In the genomic region with DNA sequence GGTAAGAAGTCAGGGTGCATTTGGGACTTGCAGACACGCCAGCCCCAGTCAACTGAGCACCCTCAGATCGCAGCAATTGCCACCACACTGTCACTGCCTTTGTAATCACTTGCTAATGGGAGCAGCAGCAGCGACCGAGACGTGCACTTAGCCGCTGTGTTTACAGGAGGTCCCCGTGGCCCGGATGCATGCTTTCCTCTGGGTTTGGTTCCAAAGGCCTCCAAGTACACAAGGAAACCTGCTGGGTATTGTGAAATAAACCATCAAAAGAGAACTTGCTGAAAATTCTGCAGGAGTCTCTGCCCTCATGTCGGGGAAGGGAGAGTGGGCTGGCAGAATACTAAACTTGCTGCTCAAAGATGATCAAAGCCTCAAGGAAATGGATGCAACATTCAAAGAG, we compare ENCODE assay signal across 1 cellular context.
TF ChIP-seq lines count a peak whose summit lies in the region.

No MANE protein-coding gene starts in this region.

TF ChIP-seq in HepG2, 621 proteins besides CTCF, POLR2A, EP300 and RAD21 (continued from another document and continues in another):
- TF ChIP-seq, protein P1, sequence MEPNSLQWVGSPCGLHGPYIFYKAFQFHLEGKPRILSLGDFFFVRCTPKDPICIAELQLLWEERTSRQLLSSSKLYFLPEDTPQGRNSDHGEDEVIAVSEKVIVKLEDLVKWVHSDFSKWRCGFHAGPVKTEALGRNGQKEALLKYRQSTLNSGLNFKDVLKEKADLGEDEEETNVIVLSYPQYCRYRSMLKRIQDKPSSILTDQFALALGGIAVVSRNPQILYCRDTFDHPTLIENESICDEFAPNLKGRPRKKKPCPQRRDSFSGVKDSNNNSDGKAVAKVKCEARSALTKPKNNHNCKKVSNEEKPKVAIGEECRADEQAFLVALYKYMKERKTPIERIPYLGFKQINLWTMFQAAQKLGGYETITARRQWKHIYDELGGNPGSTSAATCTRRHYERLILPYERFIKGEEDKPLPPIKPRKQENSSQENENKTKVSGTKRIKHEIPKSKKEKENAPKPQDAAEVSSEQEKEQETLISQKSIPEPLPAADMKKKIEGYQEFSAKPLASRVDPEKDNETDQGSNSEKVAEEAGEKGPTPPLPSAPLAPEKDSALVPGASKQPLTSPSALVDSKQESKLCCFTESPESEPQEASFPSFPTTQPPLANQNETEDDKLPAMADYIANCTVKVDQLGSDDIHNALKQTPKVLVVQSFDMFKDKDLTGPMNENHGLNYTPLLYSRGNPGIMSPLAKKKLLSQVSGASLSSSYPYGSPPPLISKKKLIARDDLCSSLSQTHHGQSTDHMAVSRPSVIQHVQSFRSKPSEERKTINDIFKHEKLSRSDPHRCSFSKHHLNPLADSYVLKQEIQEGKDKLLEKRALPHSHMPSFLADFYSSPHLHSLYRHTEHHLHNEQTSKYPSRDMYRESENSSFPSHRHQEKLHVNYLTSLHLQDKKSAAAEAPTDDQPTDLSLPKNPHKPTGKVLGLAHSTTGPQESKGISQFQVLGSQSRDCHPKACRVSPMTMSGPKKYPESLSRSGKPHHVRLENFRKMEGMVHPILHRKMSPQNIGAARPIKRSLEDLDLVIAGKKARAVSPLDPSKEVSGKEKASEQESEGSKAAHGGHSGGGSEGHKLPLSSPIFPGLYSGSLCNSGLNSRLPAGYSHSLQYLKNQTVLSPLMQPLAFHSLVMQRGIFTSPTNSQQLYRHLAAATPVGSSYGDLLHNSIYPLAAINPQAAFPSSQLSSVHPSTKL (CRISPR knock-in tag; IDR thresholded peaks at IDR 0.05): peak; percentile 71
- TF ChIP-seq ZNF430 (CRISPR knock-in tag; IDR thresholded peaks at IDR 0.05) (peak; percentile 50; the same call in 1 of the 2 replicates), HDAC1 (CRISPR knock-in tag; IDR thresholded peaks at IDR 0.05) (peak; percentile 73), YEATS2 (CRISPR knock-in tag; IDR thresholded peaks at IDR 0.05; ENCODE audit: borderline replicate concordance) (peak; percentile 40; the same call in 1 of the 2 replicates), KMT2A (CRISPR knock-in tag; IDR thresholded peaks at IDR 0.05) (peak; percentile 54; the same call in 1 of the 2 replicates), ZNF264 (CRISPR knock-in tag; IDR thresholded peaks at IDR 0.05) (peak; percentile 83; the same call in 1 of the 2 replicates), ZNF557 (CRISPR knock-in tag; IDR thresholded peaks at IDR 0.05) (peak; percentile 74; the same call in 1 of the 2 replicates), MEIS2 (CRISPR knock-in tag; IDR thresholded peaks at IDR 0.05) (peak; percentile 67; the same call in 1 of the 2 replicates), ZBTB38 (CRISPR knock-in tag; IDR thresholded peaks at IDR 0.05) (peak; percentile 79), ZNF501 (CRISPR knock-in tag; IDR thresholded peaks at IDR 0.05) (0 out of 2 replicates have a peak, but pooled peaks have one; percentile 54), CEBPB (IDR thresholded peaks at IDR 0.05; ENCODE audit: borderline replicate concordance, low read depth, low read length) (peak; percentile 93), ZNF33A (CRISPR knock-in tag; IDR thresholded peaks at IDR 0.05; ENCODE audit: borderline replicate concordance) (no peak), TARDBP (CRISPR knock-in tag; IDR thresholded peaks at IDR 0.05) (peak; percentile 19; the same call in 1 of the 2 replicates), ZNF629 (CRISPR knock-in tag; conservative IDR thresholded peaks at IDR 0.05) (peak; percentile 29; the same call in 1 of the 2 replicates), MTF2 (CRISPR knock-in tag; IDR thresholded peaks at IDR 0.05; ENCODE audit: borderline replicate concordance) (0 out of 2 replicates have a peak, but pooled peaks have one; percentile 39), ZNF124 (CRISPR knock-in tag; IDR thresholded peaks at IDR 0.05) (peak; percentile 59; the same call in 1 of the 2 replicates), MXI1 (IDR thresholded peaks at IDR 0.05; ENCODE audit: borderline replicate concordance, low read depth, low read length) (peak; percentile 27; the same call in 1 of the 3 replicates), CEBPG (CRISPR knock-in tag; IDR thresholded peaks at IDR 0.05) (peak; percentile 86), FOXJ3 (CRISPR knock-in tag; IDR thresholded peaks at IDR 0.05; ENCODE audit: borderline replicate concordance) (peak; percentile 82; the same call in 1 of the 2 replicates), RBAK (CRISPR knock-in tag; IDR thresholded peaks at IDR 0.05) (no peak), RARA (CRISPR knock-in tag; IDR thresholded peaks at IDR 0.05) (peak; percentile 65)
- TF ChIP-seq, protein P2, sequence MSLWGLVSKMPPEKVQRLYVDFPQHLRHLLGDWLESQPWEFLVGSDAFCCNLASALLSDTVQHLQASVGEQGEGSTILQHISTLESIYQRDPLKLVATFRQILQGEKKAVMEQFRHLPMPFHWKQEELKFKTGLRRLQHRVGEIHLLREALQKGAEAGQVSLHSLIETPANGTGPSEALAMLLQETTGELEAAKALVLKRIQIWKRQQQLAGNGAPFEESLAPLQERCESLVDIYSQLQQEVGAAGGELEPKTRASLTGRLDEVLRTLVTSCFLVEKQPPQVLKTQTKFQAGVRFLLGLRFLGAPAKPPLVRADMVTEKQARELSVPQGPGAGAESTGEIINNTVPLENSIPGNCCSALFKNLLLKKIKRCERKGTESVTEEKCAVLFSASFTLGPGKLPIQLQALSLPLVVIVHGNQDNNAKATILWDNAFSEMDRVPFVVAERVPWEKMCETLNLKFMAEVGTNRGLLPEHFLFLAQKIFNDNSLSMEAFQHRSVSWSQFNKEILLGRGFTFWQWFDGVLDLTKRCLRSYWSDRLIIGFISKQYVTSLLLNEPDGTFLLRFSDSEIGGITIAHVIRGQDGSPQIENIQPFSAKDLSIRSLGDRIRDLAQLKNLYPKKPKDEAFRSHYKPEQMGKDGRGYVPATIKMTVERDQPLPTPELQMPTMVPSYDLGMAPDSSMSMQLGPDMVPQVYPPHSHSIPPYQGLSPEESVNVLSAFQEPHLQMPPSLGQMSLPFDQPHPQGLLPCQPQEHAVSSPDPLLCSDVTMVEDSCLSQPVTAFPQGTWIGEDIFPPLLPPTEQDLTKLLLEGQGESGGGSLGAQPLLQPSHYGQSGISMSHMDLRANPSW (CRISPR knock-in tag; IDR thresholded peaks at IDR 0.05; ENCODE audit: borderline replicate concordance): 0 out of 2 replicates have a peak, but pooled peaks have one; percentile 48
- TF ChIP-seq, protein P3, sequence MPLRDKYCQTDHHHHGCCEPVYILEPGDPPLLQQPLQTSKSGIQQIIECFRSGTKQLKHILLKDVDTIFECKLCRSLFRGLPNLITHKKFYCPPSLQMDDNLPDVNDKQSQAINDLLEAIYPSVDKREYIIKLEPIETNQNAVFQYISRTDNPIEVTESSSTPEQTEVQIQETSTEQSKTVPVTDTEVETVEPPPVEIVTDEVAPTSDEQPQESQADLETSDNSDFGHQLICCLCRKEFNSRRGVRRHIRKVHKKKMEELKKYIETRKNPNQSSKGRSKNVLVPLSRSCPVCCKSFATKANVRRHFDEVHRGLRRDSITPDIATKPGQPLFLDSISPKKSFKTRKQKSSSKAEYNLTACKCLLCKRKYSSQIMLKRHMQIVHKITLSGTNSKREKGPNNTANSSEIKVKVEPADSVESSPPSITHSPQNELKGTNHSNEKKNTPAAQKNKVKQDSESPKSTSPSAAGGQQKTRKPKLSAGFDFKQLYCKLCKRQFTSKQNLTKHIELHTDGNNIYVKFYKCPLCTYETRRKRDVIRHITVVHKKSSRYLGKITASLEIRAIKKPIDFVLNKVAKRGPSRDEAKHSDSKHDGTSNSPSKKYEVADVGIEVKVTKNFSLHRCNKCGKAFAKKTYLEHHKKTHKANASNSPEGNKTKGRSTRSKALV (CRISPR knock-in tag; IDR thresholded peaks at IDR 0.05): peak; percentile 69; the same call in 1 of the 2 replicates
- TF ChIP-seq, protein P4, sequence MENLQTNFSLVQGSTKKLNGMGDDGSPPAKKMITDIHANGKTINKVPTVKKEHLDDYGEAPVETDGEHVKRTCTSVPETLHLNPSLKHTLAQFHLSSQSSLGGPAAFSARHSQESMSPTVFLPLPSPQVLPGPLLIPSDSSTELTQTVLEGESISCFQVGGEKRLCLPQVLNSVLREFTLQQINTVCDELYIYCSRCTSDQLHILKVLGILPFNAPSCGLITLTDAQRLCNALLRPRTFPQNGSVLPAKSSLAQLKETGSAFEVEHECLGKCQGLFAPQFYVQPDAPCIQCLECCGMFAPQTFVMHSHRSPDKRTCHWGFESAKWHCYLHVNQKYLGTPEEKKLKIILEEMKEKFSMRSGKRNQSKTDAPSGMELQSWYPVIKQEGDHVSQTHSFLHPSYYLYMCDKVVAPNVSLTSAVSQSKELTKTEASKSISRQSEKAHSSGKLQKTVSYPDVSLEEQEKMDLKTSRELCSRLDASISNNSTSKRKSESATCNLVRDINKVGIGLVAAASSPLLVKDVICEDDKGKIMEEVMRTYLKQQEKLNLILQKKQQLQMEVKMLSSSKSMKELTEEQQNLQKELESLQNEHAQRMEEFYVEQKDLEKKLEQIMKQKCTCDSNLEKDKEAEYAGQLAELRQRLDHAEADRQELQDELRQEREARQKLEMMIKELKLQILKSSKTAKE (CRISPR knock-in tag; IDR thresholded peaks at IDR 0.05; ENCODE audit: borderline replicate concordance): peak; percentile 34; the same call in 1 of the 2 replicates
- TF ChIP-seq, protein P5, sequence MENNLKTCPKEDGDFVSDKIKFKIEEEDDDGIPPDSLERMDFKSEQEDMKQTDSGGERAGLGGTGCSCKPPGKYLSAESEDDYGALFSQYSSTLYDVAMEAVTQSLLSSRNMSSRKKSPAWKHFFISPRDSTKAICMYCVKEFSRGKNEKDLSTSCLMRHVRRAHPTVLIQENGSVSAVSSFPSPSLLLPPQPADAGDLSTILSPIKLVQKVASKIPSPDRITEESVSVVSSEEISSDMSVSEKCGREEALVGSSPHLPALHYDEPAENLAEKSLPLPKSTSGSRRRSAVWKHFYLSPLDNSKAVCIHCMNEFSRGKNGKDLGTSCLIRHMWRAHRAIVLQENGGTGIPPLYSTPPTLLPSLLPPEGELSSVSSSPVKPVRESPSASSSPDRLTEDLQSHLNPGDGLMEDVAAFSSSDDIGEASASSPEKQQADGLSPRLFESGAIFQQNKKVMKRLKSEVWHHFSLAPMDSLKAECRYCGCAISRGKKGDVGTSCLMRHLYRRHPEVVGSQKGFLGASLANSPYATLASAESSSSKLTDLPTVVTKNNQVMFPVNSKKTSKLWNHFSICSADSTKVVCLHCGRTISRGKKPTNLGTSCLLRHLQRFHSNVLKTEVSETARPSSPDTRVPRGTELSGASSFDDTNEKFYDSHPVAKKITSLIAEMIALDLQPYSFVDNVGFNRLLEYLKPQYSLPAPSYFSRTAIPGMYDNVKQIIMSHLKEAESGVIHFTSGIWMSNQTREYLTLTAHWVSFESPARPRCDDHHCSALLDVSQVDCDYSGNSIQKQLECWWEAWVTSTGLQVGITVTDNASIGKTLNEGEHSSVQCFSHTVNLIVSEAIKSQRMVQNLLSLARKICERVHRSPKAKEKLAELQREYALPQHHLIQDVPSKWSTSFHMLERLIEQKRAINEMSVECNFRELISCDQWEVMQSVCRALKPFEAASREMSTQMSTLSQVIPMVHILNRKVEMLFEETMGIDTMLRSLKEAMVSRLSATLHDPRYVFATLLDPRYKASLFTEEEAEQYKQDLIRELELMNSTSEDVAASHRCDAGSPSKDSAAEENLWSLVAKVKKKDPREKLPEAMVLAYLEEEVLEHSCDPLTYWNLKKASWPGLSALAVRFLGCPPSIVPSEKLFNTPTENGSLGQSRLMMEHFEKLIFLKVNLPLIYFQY (CRISPR knock-in tag; IDR thresholded peaks at IDR 0.05; ENCODE audit: borderline replicate concordance): peak; percentile 90; the same call in 1 of the 2 replicates
- TF ChIP-seq, protein P6, sequence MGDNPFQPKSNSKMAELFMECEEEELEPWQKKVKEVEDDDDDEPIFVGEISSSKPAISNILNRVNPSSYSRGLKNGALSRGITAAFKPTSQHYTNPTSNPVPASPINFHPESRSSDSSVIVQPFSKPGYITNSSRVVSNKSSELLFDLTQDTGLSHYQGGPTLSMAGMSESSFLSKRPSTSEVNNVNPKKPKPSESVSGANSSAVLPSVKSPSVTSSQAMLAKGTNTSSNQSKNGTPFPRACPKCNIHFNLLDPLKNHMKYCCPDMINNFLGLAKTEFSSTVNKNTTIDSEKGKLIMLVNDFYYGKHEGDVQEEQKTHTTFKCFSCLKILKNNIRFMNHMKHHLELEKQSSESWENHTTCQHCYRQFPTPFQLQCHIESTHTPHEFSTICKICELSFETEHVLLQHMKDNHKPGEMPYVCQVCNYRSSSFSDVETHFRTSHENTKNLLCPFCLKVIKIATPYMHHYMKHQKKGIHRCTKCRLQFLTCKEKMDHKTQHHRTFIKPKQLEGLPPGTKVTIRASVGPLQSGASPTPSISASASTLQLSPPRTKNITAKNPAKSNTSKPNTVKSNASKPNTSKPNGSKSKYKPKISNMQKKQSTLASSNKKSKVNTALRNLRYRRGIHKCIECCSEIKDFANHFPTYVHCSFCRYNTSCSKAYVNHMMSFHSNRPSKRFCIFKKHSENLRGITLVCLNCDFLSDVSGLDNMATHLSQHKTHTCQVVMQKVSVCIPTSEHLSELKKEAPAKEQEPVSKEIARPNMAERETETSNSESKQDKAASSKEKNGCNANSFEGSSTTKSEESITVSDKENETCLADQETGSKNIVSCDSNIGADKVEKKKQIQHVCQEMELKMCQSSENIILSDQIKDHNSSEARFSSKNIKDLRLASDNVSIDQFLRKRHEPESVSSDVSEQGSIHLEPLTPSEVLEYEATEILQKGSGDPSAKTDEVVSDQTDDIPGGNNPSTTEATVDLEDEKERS (CRISPR knock-in tag; IDR thresholded peaks at IDR 0.05): 0 out of 2 replicates have a peak, but pooled peaks have one; percentile 47
- TF ChIP-seq, protein P7, sequence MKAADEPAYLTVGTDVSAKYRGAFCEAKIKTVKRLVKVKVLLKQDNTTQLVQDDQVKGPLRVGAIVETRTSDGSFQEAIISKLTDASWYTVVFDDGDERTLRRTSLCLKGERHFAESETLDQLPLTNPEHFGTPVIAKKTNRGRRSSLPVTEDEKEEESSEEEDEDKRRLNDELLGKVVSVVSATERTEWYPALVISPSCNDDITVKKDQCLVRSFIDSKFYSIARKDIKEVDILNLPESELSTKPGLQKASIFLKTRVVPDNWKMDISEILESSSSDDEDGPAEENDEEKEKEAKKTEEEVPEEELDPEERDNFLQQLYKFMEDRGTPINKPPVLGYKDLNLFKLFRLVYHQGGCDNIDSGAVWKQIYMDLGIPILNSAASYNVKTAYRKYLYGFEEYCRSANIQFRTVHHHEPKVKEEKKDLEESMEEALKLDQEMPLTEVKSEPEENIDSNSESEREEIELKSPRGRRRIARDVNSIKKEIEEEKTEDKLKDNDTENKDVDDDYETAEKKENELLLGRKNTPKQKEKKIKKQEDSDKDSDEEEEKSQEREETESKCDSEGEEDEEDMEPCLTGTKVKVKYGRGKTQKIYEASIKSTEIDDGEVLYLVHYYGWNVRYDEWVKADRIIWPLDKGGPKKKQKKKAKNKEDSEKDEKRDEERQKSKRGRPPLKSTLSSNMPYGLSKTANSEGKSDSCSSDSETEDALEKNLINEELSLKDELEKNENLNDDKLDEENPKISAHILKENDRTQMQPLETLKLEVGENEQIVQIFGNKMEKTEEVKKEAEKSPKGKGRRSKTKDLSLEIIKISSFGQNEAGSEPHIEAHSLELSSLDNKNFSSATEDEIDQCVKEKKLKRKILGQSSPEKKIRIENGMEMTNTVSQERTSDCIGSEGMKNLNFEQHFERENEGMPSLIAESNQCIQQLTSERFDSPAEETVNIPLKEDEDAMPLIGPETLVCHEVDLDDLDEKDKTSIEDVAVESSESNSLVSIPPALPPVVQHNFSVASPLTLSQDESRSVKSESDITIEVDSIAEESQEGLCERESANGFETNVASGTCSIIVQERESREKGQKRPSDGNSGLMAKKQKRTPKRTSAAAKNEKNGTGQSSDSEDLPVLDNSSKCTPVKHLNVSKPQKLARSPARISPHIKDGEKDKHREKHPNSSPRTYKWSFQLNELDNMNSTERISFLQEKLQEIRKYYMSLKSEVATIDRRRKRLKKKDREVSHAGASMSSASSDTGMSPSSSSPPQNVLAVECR (CRISPR knock-in tag; IDR thresholded peaks at IDR 0.05; ENCODE audit: borderline replicate concordance): peak; percentile 51; the same call in 1 of the 2 replicates
- TF ChIP-seq, protein P8, sequence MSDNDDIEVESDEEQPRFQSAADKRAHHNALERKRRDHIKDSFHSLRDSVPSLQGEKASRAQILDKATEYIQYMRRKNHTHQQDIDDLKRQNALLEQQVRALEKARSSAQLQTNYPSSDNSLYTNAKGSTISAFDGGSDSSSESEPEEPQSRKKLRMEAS (IDR thresholded peaks at IDR 0.05): peak; percentile 81
